In genomic region chr17:44878627-44879221, GRCh38 we compare ENCODE assay signal across 8 cellular contexts. TPM values are rescaled to one million over a fixed set of nuclear protein-coding genes. Genes with fewer than 3 reads are reported as not detected.
DNase-seq lines count a peak whose midpoint lies in the region; ATAC-seq and TF ChIP-seq lines count a peak whose summit lies in the region.

No MANE protein-coding gene starts in this region.

- peaks cover 0 to 91% of the 10 kb centered on the region in 2 donors for H3K36me3 ChIP-seq in adrenal gland (replicated peaks in 1 of 2)

- H3K4me3 ChIP-seq in adrenal gland: no peak overlapping the region

- ATAC-seq in GM18511 (IDR thresholded peaks at IDR 0.05; ENCODE audit: unreplicated experiment) (no peak), HG02571 (IDR thresholded peaks at IDR 0.05; ENCODE audit: unreplicated experiment) (no peak)

- no peak for TF ChIP-seq POLR2A in adrenal gland (IDR thresholded peaks at IDR 0.05)

- H3K4me1 ChIP-seq in adrenal gland (replicated peaks in 1 of 2): peaks cover 0 to 11% of the 10 kb centered on the region in 2 donors

- H3K27ac ChIP-seq in adrenal gland: no peak overlapping the region

- peak; percentile 27 to 61 (median 49) for TF ChIP-seq CTCF in adrenal gland (IDR thresholded peaks at IDR 0.05)

- no peaks in the 10 kb centered on the region for H3K9me3 ChIP-seq in adrenal gland (replicated peaks in 1 of 3)

- intact Hi-C loops in adrenal gland (cut with DNase I): no loop called here

- 44 to 49% (median 48%) methylated on average over 6 of the region's 6 CpGs for WGBS in adrenal gland, 4 donors

- H3K27me3 ChIP-seq in adrenal gland: no peaks in the 10 kb centered on the region

- DNase-seq in A172 (ENCODE audit: low spot score) (peak; percentile 47), DMS114 treated with DMSO at 0.1 percent for 48 hours (lab: John Stamatoyannopoulos, UW; ENCODE audit: unreplicated experiment) (peak; percentile 21), NCI-H1694 (lab: John Stamatoyannopoulos, UW) (peak; percentile 71), adrenal gland (peak in 5 of 7 donors; percentile 26 to 63 (median 52)), iris pigment epithelial cell (ENCODE audit: low read depth) (peak; percentile 28), islet precursor cell (no peak)

RNA-seq across cellular contexts. Expression of gene EFTUD2, which starts 20.5 kb away (rescaled TPM):
- 185 and 215 TPM in 2 replicates for total RNA-seq in A172 (2014; rRNA removed; shearing (Covaris generic))
- 100 to 1,000 TPM in 2 of 8 donors, 10 to 100 TPM in 6; 51.2 to 104 (median 87.2) TPM for total RNA-seq in adrenal gland
- 100 to 1,000 TPM in 1 of 3 donors, 10 to 100 TPM in 2; 30.5 to 122 (median 45.8) TPM for polyA plus RNA-seq in adrenal gland

RNA-seq across cellular contexts. Expression of gene HIGD1B, which starts 31.0 kb away (rescaled TPM):
- total RNA-seq in A172 (2014; rRNA removed; shearing (Covaris generic)): not detected in 2 replicates
- total RNA-seq in adrenal gland: under 1 TPM in 1 of 8 donors, not detected in 7; 0.50 TPM
- 1 to 10 TPM in 2 of 3 donors, not detected in 1; 1.7 to 7.1 TPM for polyA plus RNA-seq in adrenal gland

RNA-seq across cellular contexts. Expression of gene GFAP, which starts 36.6 kb away (rescaled TPM):
- not detected in 2 replicates for total RNA-seq in A172 (2014; rRNA removed; shearing (Covaris generic))
- 1 to 10 TPM in 6 of 8 donors, under 1 TPM in 1, not detected in 1; 0.88 to 9.1 (median 1.6) TPM for total RNA-seq in adrenal gland
- 1 to 10 TPM in 1 of 3 donors, under 1 TPM in 2; 0.62 to 3.2 (median 0.98) TPM for polyA plus RNA-seq in adrenal gland

RNA-seq across cellular contexts. Expression of gene GJC1, which starts 48.6 kb away (rescaled TPM):
- total RNA-seq in A172 (2014; rRNA removed; shearing (Covaris generic)): 89.1 and 114 TPM in 2 replicates
- total RNA-seq in adrenal gland: 1 to 10 TPM in 6 of 8 donors, under 1 TPM in 2; 0.69 to 2.8 (median 2.4) TPM
- polyA plus RNA-seq in adrenal gland: 1 to 10 TPM; 1.0 to 1.5 (median 1.1) TPM
